1 cellular context compared by ENCODE assay signal in genomic region chr3:16319307-16319706, GRCh38.
TF ChIP-seq lines count a peak whose summit lies in the region.

No MANE protein-coding gene starts in this region.

TF ChIP-seq in K562, 482 proteins besides CTCF, POLR2A, EP300 and RAD21 (continued from another document and continues in another):
- TF ChIP-seq CTCFL (IDR thresholded peaks at IDR 0.05; ENCODE audit: borderline replicate concordance, insufficient read depth, low read depth, low read length, poor library complexity, severe bottlenecking): peak; percentile 37
- TF ChIP-seq USF2 (CRISPR knock-in tag; IDR thresholded peaks at IDR 0.05): 0 out of 2 replicates have a peak, but pooled peaks have one; percentile 14
- no peak for TF ChIP-seq SRSF9 (IDR thresholded peaks at IDR 0.05; ENCODE audit: borderline replicate concordance, low read depth, low read length)
- TF ChIP-seq PHF21A (IDR thresholded peaks at IDR 0.05; ENCODE audit: borderline replicate concordance, low read depth): no peak
- TF ChIP-seq EWSR1 (IDR thresholded peaks at IDR 0.05; ENCODE audit: borderline replicate concordance, low read depth, partially characterized antibody): no peak
- TF ChIP-seq ZFX (CRISPR knock-in tag; IDR thresholded peaks at IDR 0.05): 0 out of 2 replicates have a peak, but pooled peaks have one; percentile 18
- no peak for TF ChIP-seq ZBTB1 (CRISPR knock-in tag; IDR thresholded peaks at IDR 0.05; ENCODE audit: borderline replicate concordance, low read depth)
- no peak for TF ChIP-seq SMARCA4 (IDR thresholded peaks at IDR 0.05)
- TF ChIP-seq ZFP30 (CRISPR knock-in tag; IDR thresholded peaks at IDR 0.05; ENCODE audit: borderline replicate concordance): no peak
- no peak for TF ChIP-seq STAG1 (CRISPR knock-in tag; IDR thresholded peaks at IDR 0.05; ENCODE audit: borderline replicate concordance)
- TF ChIP-seq STAT5A (IDR thresholded peaks at IDR 0.05; ENCODE audit: borderline replicate concordance, low read length): no peak; the same call in 1 of the 2 replicates
- no peak for TF ChIP-seq FIP1L1 (IDR thresholded peaks at IDR 0.05; ENCODE audit: low read depth, low read length, poor library complexity, severe bottlenecking)
- TF ChIP-seq PPARD (CRISPR knock-in tag; IDR thresholded peaks at IDR 0.05): no peak
- TF ChIP-seq SPI1 (IDR thresholded peaks at IDR 0.05; ENCODE audit: borderline replicate concordance, low read depth, low read length): no peak
- TF ChIP-seq MYC (IDR thresholded peaks at IDR 0.05; ENCODE audit: low read depth, low read length): peak; percentile 96
- no peak for TF ChIP-seq MYC (CRISPR knock-in tag; IDR thresholded peaks at IDR 0.05; ENCODE audit: borderline replicate concordance, low read depth)
- no peak for TF ChIP-seq CC2D1A (IDR thresholded peaks at IDR 0.05)
- no peak for TF ChIP-seq ZSCAN29 (IDR thresholded peaks at IDR 0.05)
- TF ChIP-seq ZBTB49 (CRISPR knock-in tag; IDR thresholded peaks at IDR 0.05; ENCODE audit: borderline replicate concordance): no peak
- no peak; the same call in 1 of the 2 replicates for TF ChIP-seq TEAD4 (IDR thresholded peaks at IDR 0.05; ENCODE audit: low read length)
- no peak for TF ChIP-seq TEAD4 (CRISPR knock-in tag; IDR thresholded peaks at IDR 0.05; ENCODE audit: borderline replicate concordance)
- no peak for TF ChIP-seq TAF15 (IDR thresholded peaks at IDR 0.05; ENCODE audit: low read depth, low read length)
- TF ChIP-seq, protein P1, sequence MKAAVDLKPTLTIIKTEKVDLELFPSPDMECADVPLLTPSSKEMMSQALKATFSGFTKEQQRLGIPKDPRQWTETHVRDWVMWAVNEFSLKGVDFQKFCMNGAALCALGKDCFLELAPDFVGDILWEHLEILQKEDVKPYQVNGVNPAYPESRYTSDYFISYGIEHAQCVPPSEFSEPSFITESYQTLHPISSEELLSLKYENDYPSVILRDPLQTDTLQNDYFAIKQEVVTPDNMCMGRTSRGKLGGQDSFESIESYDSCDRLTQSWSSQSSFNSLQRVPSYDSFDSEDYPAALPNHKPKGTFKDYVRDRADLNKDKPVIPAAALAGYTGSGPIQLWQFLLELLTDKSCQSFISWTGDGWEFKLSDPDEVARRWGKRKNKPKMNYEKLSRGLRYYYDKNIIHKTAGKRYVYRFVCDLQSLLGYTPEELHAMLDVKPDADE (conservative IDR thresholded peaks at IDR 0.05; ENCODE audit: control insufficient read depth, low read depth, low read length): no peak
- TF ChIP-seq ZNF830 (CRISPR knock-in tag; IDR thresholded peaks at IDR 0.05): no peak
- TF ChIP-seq KDM4B (IDR thresholded peaks at IDR 0.05; ENCODE audit: borderline replicate concordance in 2 of 2, low read depth in 1 of 2): no peak
- TF ChIP-seq RAD51 (IDR thresholded peaks at IDR 0.05; ENCODE audit: borderline replicate concordance, low read depth): peak; percentile 44; the same call in 1 of the 2 replicates
- no peak for TF ChIP-seq PRPF4 (IDR thresholded peaks at IDR 0.05; ENCODE audit: insufficient read depth, low read depth, low read length, poor library complexity, severe bottlenecking)
- no peak for TF ChIP-seq POLR2G (IDR thresholded peaks at IDR 0.05; ENCODE audit: low read depth, low read length)
- TF ChIP-seq ZBTB9 (CRISPR knock-in tag; IDR thresholded peaks at IDR 0.05): no peak
- TF ChIP-seq NFYB (IDR thresholded peaks at IDR 0.05; ENCODE audit: extremely low read depth, insufficient read length): no peak
- TF ChIP-seq CXXC5 (CRISPR knock-in tag; IDR thresholded peaks at IDR 0.05): 0 out of 2 replicates have a peak, but pooled peaks have one; percentile 35
- no peak for TF ChIP-seq NR3C1 (CRISPR knock-in tag; IDR thresholded peaks at IDR 0.05)
- TF ChIP-seq SRSF3 (IDR thresholded peaks at IDR 0.05; ENCODE audit: insufficient read depth, low read length): no peak
- TF ChIP-seq HLTF (IDR thresholded peaks at IDR 0.05): no peak
- TF ChIP-seq FOXA1 (IDR thresholded peaks at IDR 0.05; ENCODE audit: borderline replicate concordance): no peak
- TF ChIP-seq ARID4B (CRISPR knock-in tag; IDR thresholded peaks at IDR 0.05): no peak
- no peak for TF ChIP-seq RBM34 (IDR thresholded peaks at IDR 0.05; ENCODE audit: borderline replicate concordance, insufficient read depth, low read length)
- TF ChIP-seq TCF7L2 (IDR thresholded peaks at IDR 0.05; ENCODE audit: low read depth, low read length): no peak
- peak; percentile 37; the same call in 1 of the 2 replicates for TF ChIP-seq PML (IDR thresholded peaks at IDR 0.05; ENCODE audit: low read length)
- TF ChIP-seq SRSF7 (optimal IDR thresholded peaks at IDR 0.05; ENCODE audit: low read depth, low read length): no peak
- no peak for TF ChIP-seq SUPT5H (IDR thresholded peaks at IDR 0.05)
- TF ChIP-seq ERF (CRISPR knock-in tag; IDR thresholded peaks at IDR 0.05): no peak
- TF ChIP-seq RNF2 (IDR thresholded peaks at IDR 0.05): no peak
- TF ChIP-seq ZNF324 (CRISPR knock-in tag; IDR thresholded peaks at IDR 0.05): no peak
- no peak for TF ChIP-seq ZBTB33 (CRISPR knock-in tag; IDR thresholded peaks at IDR 0.05)
- no peak for TF ChIP-seq BRD9 (IDR thresholded peaks at IDR 0.05; ENCODE audit: low read depth, partially characterized antibody)
- TF ChIP-seq TCFL5 (CRISPR knock-in tag; conservative IDR thresholded peaks at IDR 0.05): no peak
- TF ChIP-seq RCOR1 (IDR thresholded peaks at IDR 0.05; ENCODE audit: borderline replicate concordance in 1 of 2, low read depth in 2 of 2, low read length in 2 of 2): no peak
- TF ChIP-seq RBM25 (IDR thresholded peaks at IDR 0.05; ENCODE audit: low read depth, low read length, severe bottlenecking): no peak
- no peak for TF ChIP-seq MAFG (tag; conservative IDR thresholded peaks at IDR 0.05)
- TF ChIP-seq PHF20 (IDR thresholded peaks at IDR 0.05; ENCODE audit: partially characterized antibody): no peak
- no peak for TF ChIP-seq CBX3 (IDR thresholded peaks at IDR 0.05; ENCODE audit: borderline replicate concordance in 1 of 2, low read length in 2 of 2)
- TF ChIP-seq ZNF79 (CRISPR knock-in tag; IDR thresholded peaks at IDR 0.05; ENCODE audit: low read depth): no peak
- no peak for TF ChIP-seq TBL1XR1 (IDR thresholded peaks at IDR 0.05; ENCODE audit: low read length in 2 of 2)
- TF ChIP-seq ZNF274 (IDR thresholded peaks at IDR 0.05; ENCODE audit: borderline replicate concordance, low read depth, low read length): no peak
- no peak for TF ChIP-seq ZNF140 (CRISPR knock-in tag; IDR thresholded peaks at IDR 0.05)
- TF ChIP-seq EZH2 (IDR thresholded peaks at IDR 0.05; ENCODE audit: borderline replicate concordance, low read depth, low read length): no peak
- TF ChIP-seq BRF2 (IDR thresholded peaks at IDR 0.05; ENCODE audit: borderline replicate concordance, insufficient read depth, insufficient read length): no peak
- no peak for TF ChIP-seq CBFA2T2 (conservative IDR thresholded peaks at IDR 0.05)
